ENCODE assay signal across 26 cellular contexts in the genomic region with DNA sequence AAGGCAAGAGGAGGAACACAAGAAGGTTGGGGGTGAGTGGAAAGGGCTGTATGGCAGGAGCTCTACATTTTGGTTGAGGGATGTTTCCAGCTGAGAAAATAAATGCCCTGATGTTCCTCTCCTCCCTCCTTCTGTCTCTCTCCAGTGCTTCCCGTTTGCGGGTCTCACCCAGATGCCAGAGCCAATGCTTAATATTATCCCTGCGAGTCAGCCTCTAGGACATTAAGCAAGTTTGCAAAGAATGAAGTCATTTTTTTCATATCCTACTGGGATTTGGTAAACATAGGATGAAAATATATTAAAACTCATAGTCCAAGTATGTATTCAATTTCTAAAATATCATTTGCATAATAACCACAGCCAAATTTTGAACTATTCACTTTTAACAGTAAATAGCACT.
"Had no signal": no experiment of that assay in that cellular context is flagged by ENCODE, and none has a peak within 500 bp of the region (broad histone marks: within the 10 kb centered on the region; RNA-seq: fewer than 3 reads in every experiment).

No MANE protein-coding gene starts in this region.

- H3K4me3 ChIP-seq: adrenal gland, ascending aorta, gastrocnemius medialis, pancreas, psoas muscle, right atrium auricular region, tibial artery had no signal

- H3K4me1 ChIP-seq: adrenal gland, ascending aorta, gastrocnemius medialis, pancreas, psoas muscle, right atrium auricular region, tibial artery had no signal

- H3K27me3 Mint-ChIP-seq: activated naive CD8-positive, alpha-beta T cell; activated T-helper 17 cell treated with anti-CD3 and anti-CD28 coated beads, Interleukin-2, amount 50 U/mL, for 72 hours; natural killer cell treated with Interleukin-12 subunit alpha and Interleukin-12 subunit beta and Interleukin-15 and Interleukin-18, amount 100 ng/mL, for 72 hours; stimulated activated naive CD8-positive, alpha-beta T cell treated with anti-CD3 and anti-CD28 coated beads, Interleukin-15, Interleukin-2, amounts not matched to agents 100 ng/mL and 50 ng/mL, for 24 hours had no signal

- H3K36me3 ChIP-seq: adrenal gland, ascending aorta, gastrocnemius medialis, neutrophil, pancreas, right atrium auricular region, tibial artery had no signal

- H3K27ac Mint-ChIP-seq: activated CD8-positive, alpha-beta T cell treated with anti-CD3 and anti-CD28 coated beads, Interleukin-2, amount 10 ng/mL, durations not matched to agents 7 days and 5 days; activated naive CD8-positive, alpha-beta T cell; activated T-helper 17 cell treated with anti-CD3 and anti-CD28 coated beads, Interleukin-2, amount 50 U/mL, for 72 hours; natural killer cell treated with Interleukin-12 subunit alpha and Interleukin-12 subunit beta and Interleukin-15 and Interleukin-18, amount 100 ng/mL, for 72 hours; stimulated activated naive CD8-positive, alpha-beta T cell treated with anti-CD3 and anti-CD28 coated beads, Interleukin-15, Interleukin-2, amounts not matched to agents 100 ng/mL and 50 ng/mL, for 24 hours had no signal

- H3K4me1 Mint-ChIP-seq: activated T-helper 17 cell treated with anti-CD3 and anti-CD28 coated beads, Interleukin-2, amount 50 U/mL, for 72 hours had no signal

- H3K4me3 Mint-ChIP-seq: activated CD8-positive, alpha-beta T cell treated with anti-CD3 and anti-CD28 coated beads, Interleukin-2, amount 10 ng/mL, durations not matched to agents 7 days and 5 days; activated naive CD8-positive, alpha-beta T cell; activated T-helper 17 cell treated with anti-CD3 and anti-CD28 coated beads, Interleukin-2, amount 50 U/mL, for 72 hours; natural killer cell treated with Interleukin-12 subunit alpha and Interleukin-12 subunit beta and Interleukin-15 and Interleukin-18, amount 100 ng/mL, for 72 hours; stimulated activated naive CD8-positive, alpha-beta T cell treated with anti-CD3 and anti-CD28 coated beads, Interleukin-15, Interleukin-2, amounts not matched to agents 100 ng/mL and 50 ng/mL, for 24 hours had no signal

- DNase-seq: activated CD4-positive, alpha-beta T cell treated with anti-CD3 and anti-CD28 coated beads, Interleukin-2, amount 50 U/mL, for 1 hour; activated CD4-positive, CD25-positive, alpha-beta regulatory T cell treated with anti-CD3 and anti-CD28 coated beads, Interleukin-2, amount 50 U/mL, for 72 hours; activated CD8-positive, alpha-beta T cell treated with anti-CD3 and anti-CD28 coated beads, Interleukin-2, amount 10 ng/mL, durations not matched to agents 7 days and 5 days; activated naive CD4-positive, alpha-beta T cell; activated T-cell treated with anti-CD3 and anti-CD28 coated beads, Interleukin-2, amount 50 U/mL, for 1 hour; adrenal gland; cerebellar nuclear complex; cortex of kidney; erythroblast; gastrocnemius medialis; head of caudate nucleus; hypothalamus; left ventricle myocardium superior; mammary epithelial cell; pancreas; psoas muscle; stimulated activated CD4-positive, alpha-beta T cell treated with anti-CD3 and anti-CD28 coated beads, Interleukin-12 subunit alpha, Interleukin-12 subunit beta, amount 100 ng/mL, for 4 hours; tibial artery had no signal

- H3K27ac ChIP-seq: adrenal gland, ascending aorta, gastrocnemius medialis, neutrophil, pancreas, psoas muscle, right atrium auricular region, tibial artery, VCaP had no signal

- H3K27me3 ChIP-seq: adrenal gland, ascending aorta, gastrocnemius medialis, neutrophil, pancreas, right atrium auricular region, tibial artery had no signal

- H3K9me3 ChIP-seq: adrenal gland, ascending aorta, gastrocnemius medialis, neutrophil, pancreas, psoas muscle, right atrium auricular region, tibial artery had no signal

- ATAC-seq: activated CD8-positive, alpha-beta T cell treated with anti-CD3 and anti-CD28 coated beads, Interleukin-2, amount 10 ng/mL, durations not matched to agents 7 days and 5 days; activated T-helper 17 cell treated with anti-CD3 and anti-CD28 coated beads, Interleukin-2, amount 50 U/mL, for 72 hours; gastrocnemius medialis; left ventricle myocardium superior; natural killer cell treated with Interleukin-12 subunit alpha and Interleukin-12 subunit beta and Interleukin-15 and Interleukin-18, amount 100 ng/mL, for 72 hours; pancreas; psoas muscle had no signal

- H3K36me3 Mint-ChIP-seq: activated naive CD8-positive, alpha-beta T cell had no signal
